Comparison of ENCODE assay signal across 8 cellular contexts in genomic region chr6:75204959-75205775, GRCh38. TPM values are rescaled to one million over a fixed set of nuclear protein-coding genes. Genes with fewer than 3 reads are reported as not detected.
A peak's percentile ranks its signal among the peaks of the same experiment; 100 is the strongest.
DNase-seq lines count a peak whose midpoint lies in the region; ATAC-seq lines count a peak whose summit lies in the region.

No MANE protein-coding gene starts in this region.

- no peak for ATAC-seq in Right ventricle myocardium superior (ENCODE audit: poor library complexity)
- ATAC-seq in Right ventricle myocardium inferior, result no peak
- no peak for ATAC-seq in HG03460 (IDR thresholded peaks at IDR 0.05; ENCODE audit: unreplicated experiment)

- peak; percentile 45 for DNase-seq in Right ventricle myocardium superior
- no peak for DNase-seq in Right ventricle myocardium inferior (ENCODE audit: missing footprints)
- peak; percentile 59 for DNase-seq in activated CD8-positive, alpha-beta memory T cell treated with anti-CD3 and anti-CD28 coated beads, Interleukin-2, amount 50 U/mL, for 48 hours
- DNase-seq in glomerular visceral epithelial cell (ENCODE audit: extremely low spot score), result peak; percentile 80
- DNase-seq in posterior vena cava (ENCODE audit: low spot score), result peak; percentile 89
- DNase-seq in GM19238 (ENCODE audit: insufficient read length, low spot score), result no peak
- DNase-seq in NCI-H2081 treated with DMSO at 0.1 percent for 48 hours (lab: John Stamatoyannopoulos, UW), result no peak

- intact Hi-C loops in Right ventricle myocardium superior (cut with DNase I) (loop anchor here (5.0 kb wide), 1 partner anchor 1238 kb away; no protein-coding TSS in a partner anchor), Right ventricle myocardium inferior (cut with DNase I) (loop anchor here (10.0 kb wide), 5 partner anchors 210 to 1350 kb away; no protein-coding TSS in a partner anchor), posterior vena cava (cut with DNase I) (loop anchor here (2.0 to 10.0 kb wide), 7 partner anchors 790 to 1470 kb away; no protein-coding TSS in a partner anchor)

RNA-seq across cellular contexts. Expression of gene COL12A1, which starts 0.7 kb away (rescaled TPM):
- total RNA-seq in Right ventricle myocardium superior (10.7 TPM), Right ventricle myocardium inferior (15.5 TPM), posterior vena cava (100 to 1,000 TPM; 219 to 222 TPM)

RNA-seq across cellular contexts. Expression of gene COX7A2, which starts 38.4 kb away (rescaled TPM):
- total RNA-seq in Right ventricle myocardium superior (945 TPM), Right ventricle myocardium inferior (969 TPM), posterior vena cava (100 to 1,000 TPM; 408 to 448 TPM)

Comparison
In these comparisons a context has a peak if more than half of its experiments do, and no peak if none do; other contexts are left out.
1. DNase-seq: peak in Right ventricle myocardium superior (single experiment), activated CD8-positive, alpha-beta memory T cell treated with anti-CD3 and anti-CD28 coated beads, Interleukin-2, amount 50 U/mL, for 48 hours (single experiment), glomerular visceral epithelial cell (single experiment) and posterior vena cava (single experiment); none in Right ventricle myocardium inferior (single experiment), GM19238 (single experiment) and NCI-H2081 treated with DMSO at 0.1 percent for 48 hours (single experiment).
2. RNA of gene COL12A1, which starts 0.7 kb away (total RNA-seq): 219 to 222 TPM in posterior vena cava; 15.5 TPM in Right ventricle myocardium inferior (single experiment) and 10.7 TPM in Right ventricle myocardium superior (single experiment); every median in the first group is over 10 times any median in the second.